In the genomic region with DNA sequence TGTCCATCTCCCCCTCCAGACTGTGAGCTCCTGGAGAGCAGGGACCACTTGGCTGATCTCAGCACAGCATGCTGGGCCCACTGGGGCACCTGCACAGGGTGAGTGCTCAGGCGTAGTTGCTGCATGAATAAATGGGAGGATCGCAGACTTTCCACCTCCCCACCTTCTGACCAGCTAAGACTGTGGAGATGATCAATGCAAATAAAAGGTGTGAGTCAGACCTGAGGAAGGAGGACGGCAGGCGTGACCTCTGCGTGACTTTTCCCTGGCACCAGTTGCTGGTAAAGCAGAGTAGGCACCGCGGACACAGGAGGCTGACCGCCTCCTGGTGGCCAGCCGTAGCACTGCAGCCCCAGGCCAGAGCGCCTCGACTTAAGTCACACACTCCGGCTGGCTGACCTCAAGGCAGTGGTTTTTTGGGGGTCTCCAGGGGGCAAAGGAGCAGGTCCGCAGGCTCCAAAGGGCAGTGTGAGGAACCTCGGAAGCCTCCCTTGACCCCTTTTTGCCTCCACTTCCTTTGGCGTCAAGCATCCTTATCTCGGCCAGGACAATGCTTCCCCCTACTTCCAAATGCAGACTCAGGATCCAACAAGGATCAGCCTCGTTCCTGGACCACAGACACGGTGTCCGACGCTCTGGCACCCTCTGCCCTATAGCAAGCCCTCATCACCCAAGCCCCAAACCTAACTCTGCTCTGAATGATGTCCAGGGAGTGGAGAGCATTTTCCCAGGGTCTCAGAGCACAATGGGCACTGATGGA, we compare ENCODE assay signal across 9 cellular contexts. TPM values are rescaled to one million over a fixed set of nuclear protein-coding genes. Genes with fewer than 3 reads are reported as not detected.
DNase-seq lines count a peak whose midpoint lies in the region; ATAC-seq and TF ChIP-seq lines count a peak whose summit lies in the region.
"Had no signal": no experiment of that assay in that cellular context is flagged by ENCODE, and none has a peak within 500 bp of the region (broad histone marks: within the 10 kb centered on the region; RNA-seq: fewer than 3 reads in every experiment).

No MANE protein-coding gene starts in this region.

- intact Hi-C loops in left ventricle myocardium superior (cut with micrococcal nuclease) = loop anchor here (5.0 kb wide), 1 partner anchor 542 kb away; no protein-coding TSS in a partner anchor
- intact Hi-C loops in gastrocnemius medialis (cut with DNase I; ENCODE audit: low total_unique reads) = loop anchor here (5.0 kb wide), 1 partner anchor 542 kb away; no protein-coding TSS in a partner anchor

- H3K4me3 Mint-ChIP-seq in activated naive CD8-positive, alpha-beta T cell treated with anti-CD3 and anti-CD28 coated beads for 36 hours = no peak overlapping the region
- H3K4me3 Mint-ChIP-seq: dendritic cell treated with granulocyte-macrophage colony-stimulating factor and Interleukin-4, amounts not matched to agents 40 ng/mL and 50 ng/mL, for 4 days had no signal

- no peaks in the 10 kb centered on the region for H3K36me3 ChIP-seq in gastrocnemius medialis

- peaks cover 6% of the 10 kb centered on the region for H3K9me3 Mint-ChIP-seq in activated naive CD8-positive, alpha-beta T cell treated with anti-CD3 and anti-CD28 coated beads for 36 hours

- ATAC-seq in left ventricle myocardium superior (peak; percentile 90), gastrocnemius medialis (no peak), HG03442 (IDR thresholded peaks at IDR 0.05; ENCODE audit: unreplicated experiment) (no peak)

- H3K4me1 ChIP-seq in gastrocnemius medialis = no peaks in the 10 kb centered on the region

- peaks cover 0 to 5% (median 0%) of the 10 kb centered on the region in 3 donors for H3K27me3 ChIP-seq in gastrocnemius medialis

- TF ChIP-seq POLR2A in gastrocnemius medialis (IDR thresholded peaks at IDR 0.05) = no peak

- no peak overlapping the region for H3K27ac ChIP-seq in gastrocnemius medialis

- in situ Hi-C loops in gastrocnemius medialis (cut with MboI; ENCODE audit: low sequenced_read_pairs in 4 of 4) = loop anchor here in 2 of 4 donors (10.0 to 25.0 kb wide), 2 partner anchors 534 to 537 kb away; partner anchors contain the start of gene ZNF782 (in 1 of the 2)

- H3K4me1 Mint-ChIP-seq in activated naive CD8-positive, alpha-beta T cell treated with anti-CD3 and anti-CD28 coated beads for 36 hours = peaks cover 6% of the 10 kb centered on the region

- no peaks in the 10 kb centered on the region for H3K36me3 Mint-ChIP-seq in activated naive CD8-positive, alpha-beta T cell treated with anti-CD3 and anti-CD28 coated beads for 36 hours

- TF ChIP-seq CTCF in GM12874 (IDR thresholded peaks at IDR 0.05; ENCODE audit: insufficient read depth, low read depth, low read length) = peak; percentile 99
- peak; percentile 32 to 75 (median 61) for TF ChIP-seq CTCF in gastrocnemius medialis (IDR thresholded peaks at IDR 0.05 in 4 of 5, conservative IDR thresholded peaks at IDR 0.05 in 1 of 5)

- H3K4me3 ChIP-seq in gastrocnemius medialis = no peak overlapping the region

- H3K27ac Mint-ChIP-seq in activated naive CD8-positive, alpha-beta T cell treated with anti-CD3 and anti-CD28 coated beads for 36 hours = no peak overlapping the region
- H3K27ac Mint-ChIP-seq: dendritic cell treated with granulocyte-macrophage colony-stimulating factor and Interleukin-4, amounts not matched to agents 40 ng/mL and 50 ng/mL, for 4 days had no signal

- H3K27me3 Mint-ChIP-seq in activated naive CD8-positive, alpha-beta T cell treated with anti-CD3 and anti-CD28 coated beads for 36 hours = peaks cover 8% of the 10 kb centered on the region

- DNase-seq in HPDE6-E6E7 (ENCODE audit: extremely low spot score) (peak; percentile 99), SW480 (ENCODE audit: low spot score) (peak; percentile 63), left ventricle myocardium superior (peak; percentile 82), gastrocnemius medialis (peak in 1 of 2 donors; percentile 30), KG1 (lab: John Stamatoyannopoulos, UW) (no peak)
- DNase-seq in activated naive CD8-positive, alpha-beta T cell treated with anti-CD3 and anti-CD28 coated beads for 36 hours = peak; percentile 70

- H3K9me3 ChIP-seq in gastrocnemius medialis = peaks cover 0 to 4% (median 3%) of the 10 kb centered on the region in 3 donors

RNA-seq across cellular contexts. Expression of gene TDRD7, which starts 12.7 kb away (rescaled TPM):
- 1 to 10 TPM; 4.1 to 4.5 TPM for total RNA-seq in activated naive CD8-positive, alpha-beta T cell treated with anti-CD3 and anti-CD28 coated beads for 36 hours
- total RNA-seq in left ventricle myocardium superior (8.8 TPM), gastrocnemius medialis (1 to 10 TPM; 2.9 to 5.7 (median 3.5) TPM)
